2 cellular contexts compared by ENCODE assay signal in genomic region chr3:188747487-188747886, GRCh38.
TF ChIP-seq lines count a peak whose summit lies in the region.

No MANE protein-coding gene starts in this region.

TF ChIP-seq in neural cell, 6 proteins besides CTCF, POLR2A, EP300 and RAD21 (continued from another document):
- TF ChIP-seq SMC3 (conservative IDR thresholded peaks at IDR 0.05; ENCODE audit: poor library complexity) (no peak), MXI1 (conservative IDR thresholded peaks at IDR 0.05; ENCODE audit: poor library complexity, severe bottlenecking) (no peak), POLR2AphosphoS5 (IDR thresholded peaks at IDR 0.05) (no peak)

TF ChIP-seq in WTC11, 78 proteins besides CTCF, POLR2A, EP300 and RAD21 (continued from another document):
- TF ChIP-seq STAT6 (CRISPR knock-in tag; conservative IDR thresholded peaks at IDR 0.05; ENCODE audit: low read depth) (no peak), MYBL2 (CRISPR knock-in tag; IDR thresholded peaks at IDR 0.05) (no peak), ATF6 (CRISPR knock-in tag; IDR thresholded peaks at IDR 0.05) (no peak), HMGXB4 (CRISPR knock-in tag; IDR thresholded peaks at IDR 0.05) (no peak), ZNF423 (CRISPR knock-in tag; IDR thresholded peaks at IDR 0.05) (no peak), RELA (CRISPR knock-in tag; IDR thresholded peaks at IDR 0.05; ENCODE audit: borderline replicate concordance) (no peak), NFATC4 (CRISPR knock-in tag; IDR thresholded peaks at IDR 0.05) (no peak), GRHL2 (CRISPR knock-in tag; IDR thresholded peaks at IDR 0.05; ENCODE audit: insufficient replicate concordance, severe bottlenecking) (no peak), USF1 (CRISPR knock-in tag; IDR thresholded peaks at IDR 0.05) (no peak)
